In the genomic region with DNA sequence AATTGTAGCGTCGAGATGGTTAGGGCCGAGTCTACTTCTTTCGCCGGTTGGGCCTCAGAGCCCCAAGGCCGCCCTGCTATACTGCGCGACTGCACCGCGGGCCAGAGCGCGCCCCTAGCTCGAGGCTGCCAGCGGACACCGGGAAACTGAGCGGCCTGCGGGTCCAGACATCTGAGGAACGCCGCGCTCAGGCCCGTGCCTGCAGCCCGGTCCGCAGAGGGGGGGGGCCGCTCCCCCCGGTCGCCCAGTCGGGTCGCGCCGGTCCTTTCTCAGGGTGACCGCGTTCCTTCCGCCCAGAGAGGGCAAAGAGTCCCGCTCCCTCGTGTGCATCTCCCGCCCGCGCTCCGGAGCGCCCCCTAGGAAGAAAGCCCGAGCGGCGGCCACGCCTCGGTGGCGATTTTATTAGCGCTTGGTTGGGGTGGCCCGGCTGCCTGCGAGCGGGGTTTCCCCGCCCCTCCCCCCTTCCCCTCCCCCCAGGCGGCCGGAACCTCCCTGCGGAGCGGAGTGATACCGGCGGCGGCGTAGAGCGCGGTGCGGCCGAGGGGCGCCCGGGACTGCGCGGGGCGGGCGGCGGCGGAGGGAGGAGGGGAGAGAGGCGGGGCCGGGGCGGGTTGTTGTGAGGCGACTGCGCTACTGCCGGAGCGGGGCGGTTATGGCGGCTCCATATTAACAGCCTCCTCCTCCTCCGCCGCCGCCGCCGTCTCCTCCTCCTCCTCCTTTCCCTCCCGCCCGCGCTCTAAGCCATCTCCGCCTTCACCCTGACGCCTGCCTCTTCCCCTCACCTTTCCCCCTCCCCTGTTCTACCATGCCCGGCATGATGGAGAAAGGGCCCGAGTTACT, we compare ENCODE assay signal across 8 cellular contexts. TPM values are rescaled to one million over a fixed set of nuclear protein-coding genes. Genes with fewer than 3 reads are reported as not detected.
DNase-seq lines count a peak whose midpoint lies in the region; ATAC-seq and TF ChIP-seq lines count a peak whose summit lies in the region.

Gene RCOR3 (plus strand): TSS at position 611 of the 840 bp plus-strand sequence. CDS start 195 bp downstream, at position 806.

- no peaks in the 10 kb centered on the region for H3K9me2 ChIP-seq in PC-3 (replicated peaks; ENCODE audit: low read length)

- H3K9me3 Mint-ChIP-seq in IgD-negative memory B cell = no peaks in the 10 kb centered on the region

- H3K4me2 ChIP-seq in PC-3 (ENCODE audit: low read length) = peak within 1 kb of the TSS; percentile 95

- H3F3A ChIP-seq in PC-3 (ENCODE audit: low read length, unreplicated experiment) = no peaks in the 10 kb centered on the region

- DNase-seq in DMS153 treated with DMSO at 0.1 percent for 48 hours (lab: John Stamatoyannopoulos, UW; ENCODE audit: unreplicated experiment) = peak; percentile 93
- DNase-seq in PC-3 = peak; percentile 89
- DNase-seq in activated T-cell treated with anti-CD3 and anti-CD28 coated beads for 48 hours (ENCODE audit: low read depth) = peak; percentile 91
- no peak for DNase-seq in epithelial cell of proximal tubule (ENCODE audit: low read depth)
- peak; percentile 82 to 86 for DNase-seq in stimulated activated CD8-positive, alpha-beta memory T cell treated with anti-CD3 and anti-CD28 coated beads, Interleukin-7, amount 100 ng/mL, for 1 hour (ENCODE audit: low read depth in 2 of 2)

- ATAC-seq in GM21529 (IDR thresholded peaks at IDR 0.05; ENCODE audit: unreplicated experiment) = peak; percentile 64
- peak; percentile 70 for ATAC-seq in PC-3

- peak within 1 kb of the TSS; percentile 77 for H3K27ac ChIP-seq in PC-3 (ENCODE audit: low read length)

- no peaks in the 10 kb centered on the region for H4K20me1 ChIP-seq in PC-3 (ENCODE audit: low read length)

- TF ChIP-seq CTCF in PC-3 (conservative IDR thresholded peaks at IDR 0.05; ENCODE audit: low read depth, low read length) (peak; percentile 51), epithelial cell of proximal tubule (conservative IDR thresholded peaks at IDR 0.05; ENCODE audit: low read depth, low read length) (peak; percentile 47)

- H3K9me3 ChIP-seq in PC-3 (ENCODE audit: low read length) (no peaks in the 10 kb centered on the region), mucosa of stomach (ENCODE audit: control insufficient read depth, low read length) (no peaks in the 10 kb centered on the region)

- CTCF ChIA-PET in PC-3 (lab: Charles Lee) = interaction anchor here (0.6 to 0.7 kb wide), 2 partner anchors 47 to 1848 kb away, joined by 3 to 5 read pairs; no protein-coding TSS in a partner anchor

- H3K4me3 Mint-ChIP-seq in IgD-negative memory B cell = peak within 1 kb of the TSS; percentile 86 to 98 (median 96)

- H3K4me1 Mint-ChIP-seq in IgD-negative memory B cell = peaks cover 15 to 21% (median 15%) of the 10 kb centered on the region in 3 donors

- H3K36me3 ChIP-seq in PC-3 (ENCODE audit: low read depth, low read length) (peaks cover 1% of the 10 kb centered on the region; the same call in 1 of the 2 replicates), mucosa of stomach (ENCODE audit: control insufficient read depth, insufficient read depth, low read length) (no peaks in the 10 kb centered on the region)

- no peaks in the 10 kb centered on the region for H3K36me3 Mint-ChIP-seq in IgD-negative memory B cell

- no peaks in the 10 kb centered on the region for H3K27me3 Mint-ChIP-seq in IgD-negative memory B cell

- intact Hi-C loops in PC-3 (cut with micrococcal nuclease) = loop anchor here (2.0 to 10.0 kb wide), 3 partner anchors 62 to 256 kb away; no protein-coding TSS in a partner anchor

- POLR2A ChIA-PET in PC-3 (lab: Charles Lee; ENCODE audit: unreplicated experiment) = no interaction called here

- peaks cover 27% of the 10 kb centered on the region for H3K79me2 ChIP-seq in PC-3 (ENCODE audit: low read length)

- H3K4me3 ChIP-seq in PC-3 (ENCODE audit: low read length) (peak within 1 kb of the TSS; percentile 98), epithelial cell of proximal tubule (ENCODE audit: low read depth, low read length) (peak within 1 kb of the TSS; percentile 95), mucosa of stomach (ENCODE audit: low read length) (peak within 1 kb of the TSS; percentile 79)

- H3K9ac ChIP-seq in PC-3 (ENCODE audit: low read length) = peak within 1 kb of the TSS; percentile 83
- H3K9ac ChIP-seq in mucosa of stomach (ENCODE audit: low read length) = peak within 1 kb of the TSS; percentile 95

- H3K4me1 ChIP-seq in PC-3 (ENCODE audit: insufficient read depth, low read length) (peaks cover 17% of the 10 kb centered on the region), mucosa of stomach (ENCODE audit: control insufficient read depth, insufficient read depth, low read length) (peaks cover 10% of the 10 kb centered on the region)

- BruUV-seq in PC-3 (replicated peaks; lab: Mats Ljungman, UMichigan) = no TSS peak

- H3K27me3 ChIP-seq in PC-3 (ENCODE audit: low read length) (no peaks in the 10 kb centered on the region), mucosa of stomach (ENCODE audit: control insufficient read depth, insufficient read depth, low read length) (no peaks in the 10 kb centered on the region)

- peak within 1 kb of the TSS; percentile 95 for H2AFZ ChIP-seq in PC-3 (ENCODE audit: low read length)

- H3K27ac Mint-ChIP-seq in IgD-negative memory B cell = peak within 1 kb of the TSS; percentile 96 to 99 (median 96)

RNA-seq across cellular contexts. Expression of gene RCOR3, which starts in this region (rescaled TPM):
- 37.5 TPM for polyA plus RNA-seq in IgD-negative memory B cell
- total RNA-seq in PC-3 (2014; rRNA removed) (12.7 and 20.4 TPM in 2 replicates), epithelial cell of proximal tubule (10.1 and 14.2 TPM in 2 replicates)
